ENCODE assay signal across 10 cellular contexts in the genomic region with DNA sequence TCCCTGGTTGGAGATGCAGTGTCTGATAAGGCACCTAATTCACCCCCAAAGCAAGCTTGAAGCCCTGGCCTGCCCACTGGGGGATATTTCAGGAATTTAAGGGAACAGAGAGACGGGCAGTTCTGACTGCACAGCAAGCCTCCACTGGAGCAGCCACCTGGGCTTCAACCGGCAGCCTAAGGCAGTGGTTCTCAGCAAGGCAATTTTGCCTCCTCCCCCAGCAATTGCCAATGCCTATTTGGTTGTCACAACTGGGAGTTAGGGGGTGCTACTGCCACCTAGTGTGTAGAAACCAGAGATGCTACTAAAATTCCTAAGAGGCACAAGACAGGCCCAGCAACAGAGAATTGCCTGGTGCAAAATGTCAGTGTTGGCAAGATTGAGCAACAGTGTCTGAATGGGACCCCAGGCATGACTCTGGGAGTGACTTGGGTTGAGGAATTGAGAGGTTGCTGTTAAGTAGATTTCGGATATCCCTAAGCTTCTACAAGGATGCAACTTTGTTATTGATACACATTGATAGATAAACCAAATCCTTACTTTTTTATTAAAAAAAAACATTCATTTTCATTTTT. TPM values are rescaled to one million over a fixed set of nuclear protein-coding genes. Genes with fewer than 3 reads are reported as not detected.
A peak's percentile ranks its signal among the peaks of the same experiment; 100 is the strongest.
DNase-seq lines count a peak whose midpoint lies in the region; ATAC-seq and TF ChIP-seq lines count a peak whose summit lies in the region.
"Had no signal": no experiment of that assay in that cellular context is flagged by ENCODE, and none has a peak within 500 bp of the region (broad histone marks: within the 10 kb centered on the region; RNA-seq: fewer than 3 reads in every experiment).

No MANE protein-coding gene starts in this region.

- H3K4me3 ChIP-seq in AG10803 (ENCODE audit: low read length), result no peak overlapping the region
- H3K4me3 ChIP-seq in GM12875 (ENCODE audit: low read depth, low read length), result no peak overlapping the region
- H3K4me3 ChIP-seq in CD4-positive, alpha-beta memory T cell (ENCODE audit: low read length in 2 of 2), result no peak overlapping the region

- H3K4me1 ChIP-seq in CD4-positive, alpha-beta memory T cell (ENCODE audit: insufficient read depth, low read length), result no peaks in the 10 kb centered on the region

- no peaks in the 10 kb centered on the region for H3K27me3 ChIP-seq in CD4-positive, alpha-beta memory T cell (ENCODE audit: insufficient read depth, low read length)

- ATAC-seq in HG03520 (IDR thresholded peaks at IDR 0.05; ENCODE audit: unreplicated experiment), result no peak
- ATAC-seq in GM18517 (IDR thresholded peaks at IDR 0.05; ENCODE audit: unreplicated experiment), result no peak
- ATAC-seq: stimulated activated naive CD8-positive, alpha-beta T cell treated with anti-CD3 and anti-CD28 coated beads, Interleukin-15, Interleukin-2, amounts not matched to agents 100 U/mL and 50 U/mL, for 24 hours had no signal

- H3K27me3 Mint-ChIP-seq in CD4-positive, alpha-beta memory T cell, result peaks cover 5 to 10% of the 10 kb centered on the region in 2 donors

- POLR2A ChIA-PET in CD4-positive, alpha-beta memory T cell (lab: Charles Lee; ENCODE audit: partially characterized antibody), result no interaction called here

- H3K36me3 Mint-ChIP-seq in CD4-positive, alpha-beta memory T cell, result no peaks in the 10 kb centered on the region

- peaks cover 0 to 1% (median 0%) of the 10 kb centered on the region in 4 donors for H3K4me1 Mint-ChIP-seq in CD4-positive, alpha-beta memory T cell

- peaks cover 0 to 17% (median 3%) of the 10 kb centered on the region in 8 donors for H3K9me3 Mint-ChIP-seq in CD4-positive, alpha-beta memory T cell

- TF ChIP-seq CTCF in AG10803 (conservative IDR thresholded peaks at IDR 0.05; ENCODE audit: low read length) (peak; percentile 21; the same call in 1 of the 2 replicates), GM12875 (IDR thresholded peaks at IDR 0.05; ENCODE audit: borderline replicate concordance, insufficient read depth, low read depth, low read length) (peak; percentile 33; the same call in 1 of the 2 replicates)

- no peaks in the 10 kb centered on the region for H3K36me3 ChIP-seq in CD4-positive, alpha-beta memory T cell (ENCODE audit: insufficient read depth, low read length)

- H3K27ac ChIP-seq in CD4-positive, alpha-beta memory T cell (ENCODE audit: low read depth, low read length), result no peak overlapping the region

- DNase-seq in AG10803 (ENCODE audit: low read depth), result no peak
- peak; percentile 3 for DNase-seq in RPMI7951 (ENCODE audit: low read depth)
- DNase-seq in iPS DF 4.7 (ENCODE audit: extremely low read depth, low spot score), result peak; percentile 60
- no peak for DNase-seq in CD4-positive, alpha-beta memory T cell
- no peak for DNase-seq in NCI-H446 (lab: John Stamatoyannopoulos, UW)
- DNase-seq: occipital lobe; stimulated activated naive CD8-positive, alpha-beta T cell treated with anti-CD3 and anti-CD28 coated beads, Interleukin-15, Interleukin-2, amounts not matched to agents 100 U/mL and 50 U/mL, for 24 hours had no signal

- H3K9me3 ChIP-seq in CD4-positive, alpha-beta memory T cell (ENCODE audit: control insufficient read depth in 1 of 2, low read length in 2 of 2), result no peaks in the 10 kb centered on the region

- intact Hi-C loops in CD4-positive, alpha-beta memory T cell (cut with micrococcal nuclease), result no loop called here

- CTCF ChIA-PET in CD4-positive, alpha-beta memory T cell (lab: Charles Lee; ENCODE audit: partially characterized antibody), result no interaction called here

- H3K27ac Mint-ChIP-seq in CD4-positive, alpha-beta memory T cell, result no peak overlapping the region

- no peak overlapping the region for H3K4me3 Mint-ChIP-seq in CD4-positive, alpha-beta memory T cell

RNA-seq across cellular contexts. Expression of a gene that starts 58.7 kb away (rescaled TPM):
- 168 and 169 TPM in 2 replicates for total RNA-seq in RPMI7951 (2014; rRNA removed; shearing (Covaris generic))
- 10 to 100 TPM; 65.7 to 71.4 TPM for total RNA-seq in CD4-positive, alpha-beta memory T cell
- 10 to 100 TPM in 1 of 2 donors, 1 to 10 TPM in 1; 7.3 to 14.8 TPM for polyA plus RNA-seq in CD4-positive, alpha-beta memory T cell

Comparison
In these comparisons a context has a peak if more than half of its experiments do, and no peak if none do; other contexts are left out.
1. DNase-seq: peak in RPMI7951 (single experiment) and iPS DF 4.7 (single experiment); none in AG10803 (single experiment), CD4-positive, alpha-beta memory T cell (0 of 5) and NCI-H446 (0 of 2).